In the genomic region with DNA sequence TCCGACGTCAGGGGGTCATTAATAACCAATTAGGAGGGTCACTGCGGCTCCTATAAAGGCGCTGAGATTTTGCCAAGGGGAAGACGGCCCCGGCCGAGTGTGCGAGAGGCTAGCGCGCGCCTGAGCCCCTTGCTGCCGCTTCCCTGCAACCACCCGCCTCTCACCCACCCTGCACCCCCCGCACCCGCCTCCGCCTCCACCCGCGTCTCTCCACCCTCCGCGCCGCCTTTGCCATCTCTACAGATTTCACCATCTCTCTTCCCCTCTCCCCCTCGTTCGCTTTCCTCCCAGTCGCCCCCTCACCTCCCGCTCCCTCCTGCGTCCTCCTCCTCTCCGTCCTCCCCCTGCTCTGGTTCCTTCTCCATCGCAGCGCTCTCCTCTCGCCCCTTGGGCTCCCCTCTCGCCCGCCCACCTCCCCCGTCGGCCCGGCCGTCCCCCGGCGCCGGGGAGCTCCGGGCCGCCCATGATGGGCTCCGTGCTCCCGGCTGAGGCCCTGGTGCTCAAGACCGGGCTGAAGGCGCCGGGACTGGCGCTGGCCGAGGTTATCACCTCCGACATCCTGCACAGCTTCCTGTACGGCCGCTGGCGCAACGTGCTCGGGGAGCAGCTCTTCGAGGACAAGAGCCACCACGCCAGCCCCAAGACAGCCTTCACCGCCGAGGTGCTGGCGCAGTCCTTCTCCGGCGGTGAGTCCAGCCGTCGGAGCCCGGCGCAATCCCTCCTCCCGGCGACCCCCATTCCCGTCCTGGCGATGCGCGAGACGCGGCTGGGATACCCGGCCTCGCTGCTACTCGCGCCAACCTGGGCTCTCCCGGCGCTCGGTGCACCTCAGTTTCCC, we compare ENCODE assay signal across 10 cellular contexts. TPM values are rescaled to one million over a fixed set of nuclear protein-coding genes. Genes with fewer than 3 reads are reported as not detected.
DNase-seq lines count a peak whose midpoint lies in the region; FAIRE-seq and TF ChIP-seq lines count a peak whose summit lies in the region.
"Had no signal": no experiment of that assay in that cellular context is flagged by ENCODE, and none has a peak within 500 bp of the region (broad histone marks: within the 10 kb centered on the region; RNA-seq: fewer than 3 reads in every experiment).

A gene (plus strand): TSS at position 404 of the 838 bp plus-strand sequence. CDS start 60 bp downstream, at position 464.

- no peak for DNase-seq in activated CD4-positive, alpha-beta T cell treated with anti-CD3 and anti-CD28 coated beads, Interleukin-2, amount 10 ng/mL, durations not matched to agents 24 days and 14 days
- no peak for DNase-seq in activated CD4-positive, alpha-beta T cell treated with anti-CD3 and anti-CD28 coated beads, Interleukin-2, amount 50 U/mL, for 1 hour
- peak; percentile 55 for DNase-seq in NCI-H69 (lab: John Stamatoyannopoulos, UW)
- DNase-seq in endothelial cell of umbilical vein (ENCODE audit: low read depth, low spot score), result no peak
- peak; percentile 50 for DNase-seq in retina
- no peak for DNase-seq in 8988T
- no peak for DNase-seq in anterior cingulate cortex (lab: John Stamatoyannopoulos, UW)
- no peak for DNase-seq in Peyer's patch

- no peaks in the 10 kb centered on the region for H3K9me1 ChIP-seq in endothelial cell of umbilical vein (replicated peaks; ENCODE audit: control insufficient read depth, extremely low read depth, insufficient read depth, low read length)

- H3K4me2 ChIP-seq in endothelial cell of umbilical vein (ENCODE audit: insufficient read depth, low read length), result no peak within 1 kb of the TSS
- H3K4me2 ChIP-seq: BLaER1 had no signal

- no peaks in the 10 kb centered on the region for H3K36me3 ChIP-seq in endothelial cell of umbilical vein (ENCODE audit: control insufficient read depth in 2 of 2, extremely low read depth in 1 of 2, insufficient read depth in 2 of 2, low read length in 2 of 2)
- H3K36me3 ChIP-seq in Peyer's patch, result no peaks in the 10 kb centered on the region
- H3K36me3 ChIP-seq: BLaER1 had no signal

- TF ChIP-seq POLR2A in endothelial cell of umbilical vein (IDR thresholded peaks at IDR 0.05; ENCODE audit: low read depth, low read length), result no peak
- no peak for TF ChIP-seq POLR2A in Peyer's patch (IDR thresholded peaks at IDR 0.05)

- CTCF ChIA-PET in endothelial cell of umbilical vein (lab: Charles Lee), result no interaction called here

- H3K4me1 ChIP-seq in endothelial cell of umbilical vein (ENCODE audit: control insufficient read depth, extremely low read depth, insufficient read depth, low read length), result no peaks in the 10 kb centered on the region
- H3K4me1 ChIP-seq in Peyer's patch, result peaks cover 0 to 63% (median 16%) of the 10 kb centered on the region in 4 donors
- H3K4me1 ChIP-seq: BLaER1 had no signal

- no peaks in the 10 kb centered on the region for H3K79me2 ChIP-seq in endothelial cell of umbilical vein (ENCODE audit: control insufficient read depth, insufficient read depth, low read length)

- intact Hi-C loops in activated CD4-positive, alpha-beta T cell treated with anti-CD3 and anti-CD28 coated beads, Interleukin-2, amount 10 ng/mL, durations not matched to agents 24 days and 14 days (cut with micrococcal nuclease), result no loop called here
- intact Hi-C loops in endothelial cell of umbilical vein (cut with micrococcal nuclease), result no loop called here

- H3K4me3 ChIP-seq in endothelial cell of umbilical vein (replicated peaks in 1 of 3; ENCODE audit: insufficient read depth in 1 of 3, low read depth in 1 of 3, low read length in 3 of 3), result no peak within 1 kb of the TSS
- H3K4me3 ChIP-seq in Peyer's patch, result peak within 1 kb of the TSS in 1 of 4 donors; percentile 7
- H3K4me3 ChIP-seq: BLaER1 had no signal

- no peak for FAIRE-seq in endothelial cell of umbilical vein (lab: Jason Lieb, UNC)
- FAIRE-seq: endometrium had no signal

- no peaks in the 10 kb centered on the region for H3K9me3 Mint-ChIP-seq in activated CD4-positive, alpha-beta T cell treated with anti-CD3 and anti-CD28 coated beads, Interleukin-2, amount 10 ng/mL, durations not matched to agents 24 days and 14 days

- H3K9me3 ChIP-seq in endothelial cell of umbilical vein (replicated peaks; ENCODE audit: control insufficient read depth, insufficient read depth, low read length) (no peaks in the 10 kb centered on the region), Peyer's patch (no peaks in the 10 kb centered on the region)
- H3K9me3 ChIP-seq: BLaER1 had no signal

- peaks cover 3% of the 10 kb centered on the region for H3K36me3 Mint-ChIP-seq in activated CD4-positive, alpha-beta T cell treated with anti-CD3 and anti-CD28 coated beads, Interleukin-2, amount 10 ng/mL, durations not matched to agents 24 days and 14 days (ENCODE audit: low read depth)

- no peaks in the 10 kb centered on the region for H4K20me1 ChIP-seq in endothelial cell of umbilical vein (replicated peaks; ENCODE audit: control insufficient read depth, extremely low read depth, insufficient read depth, low read length)

- no TSS peak for BruUV-seq in endothelial cell of umbilical vein (replicated peaks; lab: Mats Ljungman, UMichigan)

- H3K9ac ChIP-seq in endothelial cell of umbilical vein (replicated peaks; ENCODE audit: extremely low read depth, insufficient read depth, low read length), result no peak within 1 kb of the TSS
- H3K9ac ChIP-seq: BLaER1 had no signal

- peak within 1 kb of the TSS; percentile 2 for H3K4me3 Mint-ChIP-seq in activated CD4-positive, alpha-beta T cell treated with anti-CD3 and anti-CD28 coated beads, Interleukin-2, amount 10 ng/mL, durations not matched to agents 24 days and 14 days

- no peak within 1 kb of the TSS for H2AFZ ChIP-seq in endothelial cell of umbilical vein (ENCODE audit: low read depth, low read length)

- H3K27me3 Mint-ChIP-seq in activated CD4-positive, alpha-beta T cell treated with anti-CD3 and anti-CD28 coated beads, Interleukin-2, amount 10 ng/mL, durations not matched to agents 24 days and 14 days, result peaks cover 54% of the 10 kb centered on the region

- dilution Hi-C loops in endothelial cell of umbilical vein (cut with MboI; ENCODE audit: extremely low pct_ligation_motif_present, low sequenced_read_pairs), result no loop called here

- H3K27ac ChIP-seq in endothelial cell of umbilical vein (ENCODE audit: insufficient read depth, low read depth, low read length) (no peak within 1 kb of the TSS), Peyer's patch (no peak within 1 kb of the TSS)
- H3K27ac ChIP-seq: BLaER1 had no signal

- H3K27ac Mint-ChIP-seq in activated CD4-positive, alpha-beta T cell treated with anti-CD3 and anti-CD28 coated beads, Interleukin-2, amount 10 ng/mL, durations not matched to agents 24 days and 14 days, result peak within 1 kb of the TSS; percentile 23

- TF ChIP-seq CTCF in endothelial cell of umbilical vein (IDR thresholded peaks at IDR 0.05; ENCODE audit: extremely low read depth in 1 of 2, insufficient read depth in 1 of 2, low read depth in 1 of 2, low read length in 2 of 2), result no peak
- no peak for TF ChIP-seq CTCF in Peyer's patch (IDR thresholded peaks at IDR 0.05)

- POLR2A ChIA-PET in endothelial cell of umbilical vein (lab: Charles Lee), result no interaction called here

- H3K27me3 ChIP-seq in endothelial cell of umbilical vein (ENCODE audit: control insufficient read depth in 2 of 2, insufficient read depth in 2 of 2, low read length in 2 of 2) (peaks cover 78 to 91% of the 10 kb centered on the region in 2 experiments), Peyer's patch (peaks cover 0 to 79% of the 10 kb centered on the region in 2 donors)

- H3K4me1 Mint-ChIP-seq in activated CD4-positive, alpha-beta T cell treated with anti-CD3 and anti-CD28 coated beads, Interleukin-2, amount 10 ng/mL, durations not matched to agents 24 days and 14 days, result peaks cover 10% of the 10 kb centered on the region

TF ChIP-seq in endothelial cell of umbilical vein, 7 proteins besides CTCF, POLR2A, EP300 and RAD21:
- TF ChIP-seq JUN (IDR thresholded peaks at IDR 0.05; ENCODE audit: borderline replicate concordance, insufficient read depth, insufficient read length, low read depth) (no peak), EZH2 (IDR thresholded peaks at IDR 0.05; ENCODE audit: borderline replicate concordance, low read depth, low read length, severe bottlenecking) (peak; percentile 60)
TF ChIP-seq in endothelial cell of umbilical vein: peak in this region for 1.

RNA-seq across cellular contexts. Expression of the gene that starts here (rescaled TPM):
- 0.21 and 0.28 TPM in 2 replicates for total RNA-seq in activated CD4-positive, alpha-beta T cell treated with anti-CD3 and anti-CD28 coated beads, Interleukin-2, amount 10 ng/mL, durations not matched to agents 24 days and 14 days
- total RNA-seq in endothelial cell of umbilical vein (not detected in 2 replicates), Peyer's patch (1 to 10 TPM in 1 of 4 donors, not detected in 3; 1.8 TPM)
- polyA plus RNA-seq in endothelial cell of umbilical vein, result not detected in 2 replicates
- polyA plus RNA-seq in endothelial cell of umbilical vein (2011; cell fraction: cytosol; rRNA removed), result not detected in 2 replicates
- not detected in 2 replicates for polyA plus RNA-seq in endothelial cell of umbilical vein (2011; cell fraction: nucleus; rRNA removed)
- polyA plus RNA-seq in endothelial cell of umbilical vein (2012), result 0.11 TPM in 1 of 2 replicates, not detected in the other
- not detected in 2 replicates for polyA minus RNA-seq in endothelial cell of umbilical vein
- polyA minus RNA-seq in endothelial cell of umbilical vein (2011; cell fraction: cytosol; rRNA and poly(A)+ RNA removed), result not detected
- not detected in 2 replicates for polyA minus RNA-seq in endothelial cell of umbilical vein (2011; cell fraction: nucleus; rRNA and poly(A)+ RNA removed)

Comparison
In these comparisons a context has a peak if more than half of its experiments do, and no peak if none do; other contexts are left out.
1. DNase-seq: peak in NCI-H69 (single experiment) and retina (single experiment); none in activated CD4-positive, alpha-beta T cell treated with anti-CD3 and anti-CD28 coated beads, Interleukin-2, amount 10 ng/mL, durations not matched to agents 24 days and 14 days (single experiment), activated CD4-positive, alpha-beta T cell treated with anti-CD3 and anti-CD28 coated beads, Interleukin-2, amount 50 U/mL, for 1 hour (single experiment), endothelial cell of umbilical vein (single experiment), 8988T (single experiment), anterior cingulate cortex (0 of 58) and Peyer's patch (0 of 3).